Comparison of ENCODE assay signal across 25 cellular contexts in the genomic region with DNA sequence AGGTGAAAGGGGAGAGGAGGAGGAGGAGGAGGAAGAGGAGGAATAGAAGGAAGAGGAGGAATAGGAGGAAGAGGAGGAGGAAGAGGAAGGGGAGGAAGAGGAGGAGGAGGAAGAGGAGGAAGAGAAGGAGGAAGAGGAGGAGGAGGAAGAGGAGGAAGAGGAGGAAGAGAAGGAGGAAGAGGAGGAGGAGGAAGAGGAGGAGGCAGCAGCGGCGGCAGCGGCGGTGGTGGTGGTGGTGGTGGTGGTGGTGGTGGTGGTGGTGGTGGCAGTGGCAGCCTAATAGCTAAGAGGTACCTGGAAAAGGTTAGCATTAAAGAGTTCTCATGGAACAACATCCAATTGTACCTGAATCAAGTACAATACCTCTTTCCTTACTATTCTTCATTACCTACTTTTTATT.
"Had no signal": no experiment of that assay in that cellular context is flagged by ENCODE, and none has a peak within 500 bp of the region (broad histone marks: within the 10 kb centered on the region; RNA-seq: fewer than 3 reads in every experiment).

No MANE protein-coding gene starts in this region.

- H3K4me3 Mint-ChIP-seq: dendritic cell treated with granulocyte-macrophage colony-stimulating factor and Interleukin-4, amounts not matched to agents 40 ng/mL and 50 ng/mL, for 4 days; natural killer cell; neural progenitor cell had no signal

- H3K9me3 Mint-ChIP-seq: dendritic cell treated with granulocyte-macrophage colony-stimulating factor and Interleukin-4, amounts not matched to agents 40 ng/mL and 50 ng/mL, for 4 days; natural killer cell; neural progenitor cell had no signal

- DNase-seq: colonic mucosa; effector CD8-positive, alpha-beta T cell; erythroblast; esophagus squamous epithelium; foreskin melanocyte; glutamatergic neuron; heart right ventricle; hippocampal formation; left cardiac atrium; left lung; natural killer cell; stimulated activated CD4-positive, alpha-beta T cell treated with anti-CD3 and anti-CD28 coated beads, Interleukin-12 subunit alpha, Interleukin-12 subunit beta, amount 100 ng/mL, for 4 hours; stimulated activated CD4-positive, alpha-beta T cell treated with anti-CD3 and anti-CD28 coated beads, Interleukin-1b, Interleukin-23, amount 100 ng/mL, for 48 hours; stimulated activated CD4-positive, alpha-beta T cell treated with anti-CD3 and anti-CD28 coated beads, Interleukin-4, amount 100 ng/mL, for 1 hour; stimulated activated CD8-positive, alpha-beta memory T cell treated with anti-CD3 and anti-CD28 coated beads, Interleukin-4, amount 100 ng/mL, for 48 hours; stimulated activated naive CD4-positive, alpha-beta T cell treated with Interleukin-2 at 50 U/mL for 16 hours had no signal

- H3K27ac ChIP-seq: colonic mucosa, esophagus squamous epithelium, heart right ventricle, left lung, neural progenitor cell, parathyroid adenoma, thoracic aorta, tibial nerve, vagina had no signal

- H3K36me3 ChIP-seq: colonic mucosa, neural progenitor cell had no signal

- H3K36me3 Mint-ChIP-seq: natural killer cell had no signal

- H3K4me1 ChIP-seq: colonic mucosa, esophagus squamous epithelium, left lung, neural progenitor cell, parathyroid adenoma, tibial nerve, vagina had no signal

- H3K27me3 Mint-ChIP-seq: dendritic cell treated with granulocyte-macrophage colony-stimulating factor and Interleukin-4, amounts not matched to agents 40 ng/mL and 50 ng/mL, for 4 days; progenitor cell of endocrine pancreas had no signal

- H3K27ac Mint-ChIP-seq: dendritic cell treated with granulocyte-macrophage colony-stimulating factor and Interleukin-4, amounts not matched to agents 40 ng/mL and 50 ng/mL, for 4 days; neural progenitor cell; progenitor cell of endocrine pancreas had no signal

- H3K4me3 ChIP-seq: colonic mucosa, esophagus squamous epithelium, heart right ventricle, left lung, neural progenitor cell, smooth muscle cell, thoracic aorta, tibial nerve, vagina had no signal

- ATAC-seq: heart right ventricle, left cardiac atrium, left lung, natural killer cell, sciatic nerve had no signal

- H3K9me3 ChIP-seq: colonic mucosa, esophagus squamous epithelium, heart right ventricle, left lung, thoracic aorta, tibial nerve, vagina had no signal
